26 cellular contexts compared by ENCODE assay signal in the genomic region with DNA sequence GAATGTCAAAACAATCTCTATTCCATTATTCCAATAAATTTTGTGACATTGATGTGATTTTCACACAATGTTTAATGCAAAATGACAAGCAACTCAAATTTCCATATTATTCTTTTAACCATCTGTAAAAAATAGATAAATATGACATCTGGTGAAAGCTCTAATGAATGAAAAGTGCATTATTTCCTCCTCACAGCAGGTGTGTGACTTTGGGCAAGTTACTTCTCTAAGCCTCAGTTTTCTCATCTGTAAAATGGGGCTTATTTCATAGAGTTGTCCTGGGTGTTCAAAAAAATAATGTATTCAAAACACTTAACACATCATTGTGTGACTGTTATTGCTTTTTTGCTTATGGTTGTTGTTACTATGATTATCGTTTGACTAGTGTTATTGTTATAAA.
DNase-seq lines count a peak whose midpoint lies in the region; ATAC-seq, FAIRE-seq and TF ChIP-seq lines count a peak whose summit lies in the region.
"Had no signal": no experiment of that assay in that cellular context is flagged by ENCODE, and none has a peak within 500 bp of the region (broad histone marks: within the 10 kb centered on the region; RNA-seq: fewer than 3 reads in every experiment).

No MANE protein-coding gene starts in this region.

- DNase-seq in T-helper 17 cell, result no peak
- no peak for DNase-seq in endothelial cell of umbilical vein (ENCODE audit: low read depth, low spot score)
- DNase-seq in mesothelial cell of epicardium (ENCODE audit: low spot score in 2 of 2, unreplicated experiment in 2 of 2), result no peak
- no peak for DNase-seq in SIG-M5 treated with dmso at 0.1 percent for 504 hours (lab: John Stamatoyannopoulos, UW; ENCODE audit: unreplicated experiment)
- DNase-seq in HuH-7.5 (ENCODE audit: low spot score), result no peak
- DNase-seq: 8988T; ACHN; BE2C; C1 segment of cervical spinal cord; CD4-positive, alpha-beta memory T cell; CD4-positive, CD25-positive, alpha-beta regulatory T cell; CD8-positive, alpha-beta memory T cell; COR-L47; DMS 273 treated with DMSO at 0.1 percent for 48 hours; DMS153; DMS53; DMS79; DND-41; EL; GDM1 had no signal

- no peaks in the 10 kb centered on the region for H3K36me3 ChIP-seq in endothelial cell of umbilical vein (ENCODE audit: control insufficient read depth in 2 of 2, extremely low read depth in 1 of 2, insufficient read depth in 2 of 2, low read length in 2 of 2)
- H3K36me3 ChIP-seq: BE2C, BLaER1 had no signal

- no peak overlapping the region for H3K9ac ChIP-seq in endothelial cell of umbilical vein (replicated peaks; ENCODE audit: extremely low read depth, insufficient read depth, low read length)
- H3K9ac ChIP-seq: BLaER1 had no signal

- intact Hi-C loops in endothelial cell of umbilical vein (cut with micrococcal nuclease), result no loop called here

- no peak for TF ChIP-seq CTCF in endothelial cell of umbilical vein (IDR thresholded peaks at IDR 0.05; ENCODE audit: extremely low read depth in 1 of 2, insufficient read depth in 1 of 2, low read depth in 1 of 2, low read length in 2 of 2)
- no peak for TF ChIP-seq CTCF in mesothelial cell of epicardium (IDR thresholded peaks at IDR 0.05; ENCODE audit: unreplicated experiment)

- no peaks in the 10 kb centered on the region for H3K9me1 ChIP-seq in endothelial cell of umbilical vein (replicated peaks; ENCODE audit: control insufficient read depth, extremely low read depth, insufficient read depth, low read length)

- no peaks in the 10 kb centered on the region for H3K27me3 ChIP-seq in endothelial cell of umbilical vein (ENCODE audit: control insufficient read depth in 2 of 2, insufficient read depth in 2 of 2, low read length in 2 of 2)
- H3K27me3 ChIP-seq: BLaER1 had no signal

- TF ChIP-seq POLR2A in endothelial cell of umbilical vein (IDR thresholded peaks at IDR 0.05; ENCODE audit: low read depth, low read length), result no peak

- H3K4me3 Mint-ChIP-seq in T-helper 17 cell, result no peak overlapping the region
- H3K4me3 Mint-ChIP-seq in mesothelial cell of epicardium, result no peak overlapping the region
- H3K4me3 Mint-ChIP-seq: CD14-positive monocyte; CD4-positive, alpha-beta memory T cell; CD4-positive, CD25-positive, alpha-beta regulatory T cell; CD8-positive, alpha-beta memory T cell had no signal

- dilution Hi-C loops in endothelial cell of umbilical vein (cut with MboI; ENCODE audit: extremely low pct_ligation_motif_present, low sequenced_read_pairs), result no loop called here

- H3K27me3 Mint-ChIP-seq in T-helper 17 cell (no peaks in the 10 kb centered on the region), mesothelial cell of epicardium (ENCODE audit: low read depth) (no peaks in the 10 kb centered on the region)
- H3K27me3 Mint-ChIP-seq: CD4-positive, alpha-beta memory T cell had no signal

- H3K4me1 Mint-ChIP-seq in T-helper 17 cell (peaks cover 3% of the 10 kb centered on the region), mesothelial cell of epicardium (peaks cover 31% of the 10 kb centered on the region)
- H3K4me1 Mint-ChIP-seq: CD14-positive monocyte had no signal

- no peak overlapping the region for H3K27ac ChIP-seq in endothelial cell of umbilical vein (ENCODE audit: insufficient read depth, low read depth, low read length)
- H3K27ac ChIP-seq: BLaER1 had no signal

- no TSS peak for BruUV-seq in endothelial cell of umbilical vein (replicated peaks; lab: Mats Ljungman, UMichigan)

- POLR2A ChIA-PET in endothelial cell of umbilical vein (lab: Charles Lee), result no interaction called here

- no peak overlapping the region for H2AFZ ChIP-seq in endothelial cell of umbilical vein (ENCODE audit: low read depth, low read length)

- H3K79me2 ChIP-seq in endothelial cell of umbilical vein (ENCODE audit: control insufficient read depth, insufficient read depth, low read length), result no peaks in the 10 kb centered on the region

- CTCF ChIA-PET in endothelial cell of umbilical vein (lab: Charles Lee), result interaction anchor here (0.9 to 2.6 kb wide), 5 partner anchors 10 to 106 kb away, joined by 3 to 8 read pairs (median 4); no protein-coding TSS in a partner anchor

- H3K27ac Mint-ChIP-seq in T-helper 17 cell, result peak overlapping the region; percentile 29
- peak overlapping the region; percentile 67 for H3K27ac Mint-ChIP-seq in mesothelial cell of epicardium
- H3K27ac Mint-ChIP-seq: CD14-positive monocyte; CD4-positive, alpha-beta memory T cell; CD4-positive, CD25-positive, alpha-beta regulatory T cell had no signal

- H3K36me3 Mint-ChIP-seq in T-helper 17 cell (ENCODE audit: low read depth) (no peaks in the 10 kb centered on the region), mesothelial cell of epicardium (no peaks in the 10 kb centered on the region)
- H3K36me3 Mint-ChIP-seq: CD14-positive monocyte; CD4-positive, alpha-beta memory T cell; CD4-positive, CD25-positive, alpha-beta regulatory T cell had no signal

- ATAC-seq in T-helper 17 cell (no peak), GM18498 (IDR thresholded peaks at IDR 0.05; ENCODE audit: unreplicated experiment) (no peak)
- ATAC-seq: GM12878 had no signal

- FAIRE-seq in endothelial cell of umbilical vein (lab: Jason Lieb, UNC), result peak; percentile 21
- FAIRE-seq: A204.1, GM12878, GM18507 had no signal

- no peak overlapping the region for H3K4me3 ChIP-seq in endothelial cell of umbilical vein (replicated peaks in 1 of 3; ENCODE audit: insufficient read depth in 1 of 3, low read depth in 1 of 3, low read length in 3 of 3)
- H3K4me3 ChIP-seq: BLaER1, GM12878 had no signal

- no peak overlapping the region for H3K4me2 ChIP-seq in endothelial cell of umbilical vein (ENCODE audit: insufficient read depth, low read length)
- H3K4me2 ChIP-seq: BLaER1 had no signal

- H3K9me3 Mint-ChIP-seq in mesothelial cell of epicardium, result no peaks in the 10 kb centered on the region
- H3K9me3 Mint-ChIP-seq: CD4-positive, alpha-beta memory T cell; CD4-positive, CD25-positive, alpha-beta regulatory T cell; CD8-positive, alpha-beta memory T cell had no signal

- H3K4me1 ChIP-seq in endothelial cell of umbilical vein (ENCODE audit: control insufficient read depth, extremely low read depth, insufficient read depth, low read length), result no peaks in the 10 kb centered on the region
- H3K4me1 ChIP-seq: BE2C, BLaER1 had no signal

- H4K20me1 ChIP-seq in endothelial cell of umbilical vein (replicated peaks; ENCODE audit: control insufficient read depth, extremely low read depth, insufficient read depth, low read length), result no peaks in the 10 kb centered on the region
- H4K20me1 ChIP-seq: BLaER1 had no signal

- H3K9me3 ChIP-seq in T-helper 17 cell (ENCODE audit: control insufficient read depth, low read length, poor library complexity, severe bottlenecking) (no peaks in the 10 kb centered on the region), endothelial cell of umbilical vein (replicated peaks; ENCODE audit: control insufficient read depth, insufficient read depth, low read length) (no peaks in the 10 kb centered on the region)
- H3K9me3 ChIP-seq: BE2C, BLaER1 had no signal

TF ChIP-seq in endothelial cell of umbilical vein, 7 proteins besides CTCF, POLR2A, EP300 and RAD21:
- TF ChIP-seq, protein P1, sequence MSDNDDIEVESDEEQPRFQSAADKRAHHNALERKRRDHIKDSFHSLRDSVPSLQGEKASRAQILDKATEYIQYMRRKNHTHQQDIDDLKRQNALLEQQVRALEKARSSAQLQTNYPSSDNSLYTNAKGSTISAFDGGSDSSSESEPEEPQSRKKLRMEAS (IDR thresholded peaks at IDR 0.05; ENCODE audit: insufficient read depth, insufficient read length), result no peak
- no peak for TF ChIP-seq POLR2AphosphoS5 (IDR thresholded peaks at IDR 0.05; ENCODE audit: insufficient read depth, low read depth, low read length)
- no peak for TF ChIP-seq FOS (IDR thresholded peaks at IDR 0.05; ENCODE audit: borderline replicate concordance, insufficient read depth, low read length)
- TF ChIP-seq GATA2 (IDR thresholded peaks at IDR 0.05; ENCODE audit: insufficient read depth, insufficient read length, low read depth, low read length), result no peak
- no peak for TF ChIP-seq MYC (IDR thresholded peaks at IDR 0.05; ENCODE audit: low read depth, low read length)
- TF ChIP-seq JUN (IDR thresholded peaks at IDR 0.05; ENCODE audit: borderline replicate concordance, insufficient read depth, insufficient read length, low read depth), result no peak
- TF ChIP-seq EZH2 (IDR thresholded peaks at IDR 0.05; ENCODE audit: borderline replicate concordance, low read depth, low read length, severe bottlenecking), result no peak
